Comparison of ENCODE assay signal across 2 cellular contexts in the genomic region with DNA sequence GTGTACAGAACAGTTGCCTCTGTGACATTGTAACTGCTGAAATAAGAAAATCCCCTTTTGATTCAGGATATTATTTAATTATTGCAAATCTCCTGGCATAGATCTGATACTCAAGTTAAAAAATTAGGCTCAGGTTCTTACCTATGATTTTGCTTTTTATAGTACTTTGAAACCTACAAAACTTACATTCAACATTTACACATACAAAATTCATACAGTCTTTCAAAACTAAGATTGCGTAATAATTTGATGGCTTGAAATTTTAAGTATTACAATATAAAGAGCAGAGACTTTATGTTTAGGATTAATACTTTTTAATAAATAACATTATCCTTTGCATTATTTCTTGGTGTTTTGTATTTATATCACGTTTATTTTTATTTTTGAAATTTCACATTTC.
TF ChIP-seq lines count a peak whose summit lies in the region.

No MANE protein-coding gene starts in this region.

TF ChIP-seq in IMR-90, 13 proteins besides CTCF, POLR2A, EP300 and RAD21:
- TF ChIP-seq CHD1 (IDR thresholded peaks at IDR 0.05; ENCODE audit: low read depth, low read length) (no peak), BHLHE40 (IDR thresholded peaks at IDR 0.05; ENCODE audit: low read depth, low read length) (no peak), CEBPB (IDR thresholded peaks at IDR 0.05; ENCODE audit: low read depth, low read length) (peak; percentile 83)

TF ChIP-seq in H1, 55 proteins besides CTCF, POLR2A, EP300 and RAD21:
- no peak for TF ChIP-seq SIX5 (IDR thresholded peaks at IDR 0.05; ENCODE audit: low read depth, low read length)
- TF ChIP-seq RXRA (IDR thresholded peaks at IDR 0.05; ENCODE audit: insufficient read depth, low read depth, low read length): no peak
- TF ChIP-seq RBBP5 (IDR thresholded peaks at IDR 0.05; ENCODE audit: borderline replicate concordance, low read depth, low read length): no peak
- TF ChIP-seq ASH2L (IDR thresholded peaks at IDR 0.05; ENCODE audit: low read length): no peak
- TF ChIP-seq CEBPB (IDR thresholded peaks at IDR 0.05; ENCODE audit: low read depth, low read length): peak; percentile 95
